In the genomic region with DNA sequence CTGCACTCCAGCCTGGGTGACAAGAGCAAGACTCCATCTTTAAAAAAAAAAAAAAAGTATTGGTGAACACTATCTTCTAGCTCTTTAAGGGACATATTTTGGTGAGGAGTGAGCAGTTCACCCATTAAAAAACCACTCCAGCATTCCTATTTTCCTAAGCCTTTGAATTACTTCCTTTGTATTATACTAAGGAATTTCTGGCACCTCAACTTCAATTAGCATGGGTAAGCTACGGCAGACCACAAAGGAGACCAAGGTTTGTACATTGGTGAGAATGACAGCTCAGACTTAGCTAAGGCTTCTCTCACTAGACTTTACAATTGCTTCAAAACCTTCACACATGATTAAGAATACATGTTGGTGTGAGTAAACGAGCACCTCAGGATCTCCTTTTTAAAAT, we compare ENCODE assay signal across 18 cellular contexts.
"Had no signal": no experiment of that assay in that cellular context is flagged by ENCODE, and none has a peak within 500 bp of the region (broad histone marks: within the 10 kb centered on the region; RNA-seq: fewer than 3 reads in every experiment).

No MANE protein-coding gene starts in this region.

- DNase-seq: activated CD4-positive, alpha-beta T cell treated with anti-CD3 and anti-CD28 coated beads for 36 hours; activated CD4-positive, alpha-beta T cell treated with anti-CD3 and anti-CD28 coated beads, Interleukin-2, amount 50 U/mL, for 48 hours; activated gamma-delta T cell; body of pancreas; effector memory CD8-positive, alpha-beta T cell; esophagus squamous epithelium; islet precursor cell; left ventricle myocardium inferior; mesenchymal stem cell; naive thymus-derived CD4-positive, alpha-beta T cell; pancreas; stimulated activated CD4-positive, alpha-beta T cell treated with anti-CD3 and anti-CD28 coated beads, Interleukin-4, amount 100 ng/mL, for 1 hour; stimulated activated naive CD8-positive, alpha-beta T cell treated with anti-CD3 and anti-CD28 coated beads, Interleukin-15, amount 100 ng/mL, for 72 hours; T-helper 2 cell; testis; WERI-Rb-1 had no signal

- H3K9me3 ChIP-seq: body of pancreas, esophagus squamous epithelium, left ventricle myocardium inferior, pancreas, testis, upper lobe of left lung had no signal

- H3K4me1 ChIP-seq: body of pancreas, left ventricle myocardium inferior, pancreas, testis, upper lobe of left lung had no signal

- H3K27ac ChIP-seq: body of pancreas, esophagus squamous epithelium, left ventricle myocardium inferior, pancreas, testis, upper lobe of left lung, WERI-Rb-1 had no signal

- H3K4me3 ChIP-seq: body of pancreas, esophagus squamous epithelium, left ventricle myocardium inferior, pancreas, smooth muscle cell, testis, upper lobe of left lung had no signal

- H3K27me3 ChIP-seq: body of pancreas, esophagus squamous epithelium, pancreas, testis, upper lobe of left lung had no signal

- H3K36me3 ChIP-seq: esophagus squamous epithelium, left ventricle myocardium inferior, pancreas, upper lobe of left lung, WERI-Rb-1 had no signal
